In genomic region chr17:17722081-17722905, GRCh38 we compare ENCODE assay signal across 8 cellular contexts. TPM values are rescaled to one million over a fixed set of nuclear protein-coding genes. Genes with fewer than 3 reads are reported as not detected.
DNase-seq lines count a peak whose midpoint lies in the region; ATAC-seq lines count a peak whose summit lies in the region.

No MANE protein-coding gene starts in this region.

- DNase-seq in T-helper 1 cell (no peak), iPS-NIHi7 (ENCODE audit: extremely low spot score) (peak; percentile 42), left colon (no peak)
- no peak for DNase-seq in activated naive CD8-positive, alpha-beta T cell treated with anti-CD3 and anti-CD28 coated beads, Interleukin-2, amount 50 U/mL, for 24 hours
- no peak for DNase-seq in stimulated activated CD4-positive, alpha-beta T cell treated with anti-CD3 and anti-CD28 coated beads, Interleukin-1b, Interleukin-23, amount 100 ng/mL, for 48 hours

- intact Hi-C loops in left colon (cut with DNase I, micrococcal nuclease), result no loop called here

- H3K9me3 Mint-ChIP-seq in T-helper 1 cell treated with Interleukin-12 subunit alpha and Interleukin-12 subunit beta and Interleukin-4 antibody, amounts not matched to agents 30 μg/mL and 1 μg/mL, for 36 hours, result no peaks in the 10 kb centered on the region
- no peaks in the 10 kb centered on the region for H3K9me3 Mint-ChIP-seq in activated naive CD8-positive, alpha-beta T cell treated with anti-CD3 and anti-CD28 coated beads, Interleukin-2, amount 50 U/mL, for 24 hours
- H3K9me3 Mint-ChIP-seq in stimulated activated naive CD8-positive, alpha-beta T cell treated with anti-CD3 and anti-CD28 coated beads, Interleukin-15, Interleukin-2, amounts not matched to agents 100 ng/mL and 50 ng/mL, for 24 hours, result no peaks in the 10 kb centered on the region

- peaks cover 61% of the 10 kb centered on the region for H3K27me3 Mint-ChIP-seq in T-helper 1 cell treated with Interleukin-12 subunit alpha and Interleukin-12 subunit beta and Interleukin-4 antibody, amounts not matched to agents 30 μg/mL and 1 μg/mL, for 36 hours (ENCODE audit: low read depth)
- H3K27me3 Mint-ChIP-seq in activated naive CD8-positive, alpha-beta T cell treated with anti-CD3 and anti-CD28 coated beads, Interleukin-2, amount 50 U/mL, for 24 hours, result peaks cover 23% of the 10 kb centered on the region
- peaks cover 18% of the 10 kb centered on the region for H3K27me3 Mint-ChIP-seq in stimulated activated naive CD8-positive, alpha-beta T cell treated with anti-CD3 and anti-CD28 coated beads, Interleukin-15, Interleukin-2, amounts not matched to agents 100 ng/mL and 50 ng/mL, for 24 hours

- H3K4me3 Mint-ChIP-seq in T-helper 1 cell treated with Interleukin-12 subunit alpha and Interleukin-12 subunit beta and Interleukin-4 antibody, amounts not matched to agents 30 μg/mL and 1 μg/mL, for 36 hours, result peak overlapping the region; percentile 51
- peak overlapping the region; percentile 60 for H3K4me3 Mint-ChIP-seq in activated naive CD8-positive, alpha-beta T cell treated with anti-CD3 and anti-CD28 coated beads, Interleukin-2, amount 50 U/mL, for 24 hours
- H3K4me3 Mint-ChIP-seq in stimulated activated naive CD8-positive, alpha-beta T cell treated with anti-CD3 and anti-CD28 coated beads, Interleukin-15, Interleukin-2, amounts not matched to agents 100 ng/mL and 50 ng/mL, for 24 hours, result peak overlapping the region; percentile 72

- peaks cover 38% of the 10 kb centered on the region for H3K4me1 Mint-ChIP-seq in T-helper 1 cell treated with Interleukin-12 subunit alpha and Interleukin-12 subunit beta and Interleukin-4 antibody, amounts not matched to agents 30 μg/mL and 1 μg/mL, for 36 hours (ENCODE audit: low read depth)
- H3K4me1 Mint-ChIP-seq in activated naive CD8-positive, alpha-beta T cell treated with anti-CD3 and anti-CD28 coated beads, Interleukin-2, amount 50 U/mL, for 24 hours, result peaks cover 46% of the 10 kb centered on the region
- peaks cover 40% of the 10 kb centered on the region for H3K4me1 Mint-ChIP-seq in stimulated activated naive CD8-positive, alpha-beta T cell treated with anti-CD3 and anti-CD28 coated beads, Interleukin-15, Interleukin-2, amounts not matched to agents 100 ng/mL and 50 ng/mL, for 24 hours (ENCODE audit: low read depth)

- peaks cover 12% of the 10 kb centered on the region for H3K36me3 Mint-ChIP-seq in T-helper 1 cell treated with Interleukin-12 subunit alpha and Interleukin-12 subunit beta and Interleukin-4 antibody, amounts not matched to agents 30 μg/mL and 1 μg/mL, for 36 hours (ENCODE audit: low read depth)
- H3K36me3 Mint-ChIP-seq in activated naive CD8-positive, alpha-beta T cell treated with anti-CD3 and anti-CD28 coated beads, Interleukin-2, amount 50 U/mL, for 24 hours (ENCODE audit: low read depth), result no peaks in the 10 kb centered on the region
- H3K36me3 Mint-ChIP-seq in stimulated activated naive CD8-positive, alpha-beta T cell treated with anti-CD3 and anti-CD28 coated beads, Interleukin-15, Interleukin-2, amounts not matched to agents 100 ng/mL and 50 ng/mL, for 24 hours (ENCODE audit: low read depth), result peaks cover 3% of the 10 kb centered on the region

- no peak overlapping the region for H3K27ac Mint-ChIP-seq in T-helper 1 cell treated with Interleukin-12 subunit alpha and Interleukin-12 subunit beta and Interleukin-4 antibody, amounts not matched to agents 30 μg/mL and 1 μg/mL, for 36 hours
- H3K27ac Mint-ChIP-seq in activated naive CD8-positive, alpha-beta T cell treated with anti-CD3 and anti-CD28 coated beads, Interleukin-2, amount 50 U/mL, for 24 hours, result no peak overlapping the region
- H3K27ac Mint-ChIP-seq in stimulated activated naive CD8-positive, alpha-beta T cell treated with anti-CD3 and anti-CD28 coated beads, Interleukin-15, Interleukin-2, amounts not matched to agents 100 ng/mL and 50 ng/mL, for 24 hours, result no peak overlapping the region

- ATAC-seq in activated naive CD8-positive, alpha-beta T cell treated with anti-CD3 and anti-CD28 coated beads, Interleukin-2, amount 50 U/mL, for 24 hours, result no peak
- ATAC-seq in left colon (no peak), GM18858 (IDR thresholded peaks at IDR 0.05; ENCODE audit: unreplicated experiment) (no peak)

RNA-seq across cellular contexts. Expression of gene RAI1, which starts 41.0 kb away (rescaled TPM):
- 10 to 100 TPM; 15.8 to 23.8 TPM for total RNA-seq in left colon
